8 cellular contexts compared by ENCODE assay signal in genomic region chr6:32622545-32623401, GRCh38. TPM values are rescaled to one million over a fixed set of nuclear protein-coding genes. Genes with fewer than 3 reads are reported as not detected.
A peak's percentile ranks its signal among the peaks of the same experiment; 100 is the strongest.
DNase-seq lines count a peak whose midpoint lies in the region; ATAC-seq and TF ChIP-seq lines count a peak whose summit lies in the region.

No MANE protein-coding gene starts in this region.

- no peaks in the 10 kb centered on the region for H4K20me1 ChIP-seq in neural progenitor cell (ENCODE audit: low read depth)

- H3K4me2 ChIP-seq in neural progenitor cell = no peak overlapping the region

- no peak overlapping the region for H2AFZ ChIP-seq in neural progenitor cell (replicated peaks)

- no peak overlapping the region for H3K4me3 ChIP-seq in endodermal cell (ENCODE audit: low read length)
- H3K4me3 ChIP-seq in neural progenitor cell = no peak overlapping the region

- H3K4me1 ChIP-seq in endodermal cell (ENCODE audit: control insufficient read depth, insufficient read depth, low read length) (no peaks in the 10 kb centered on the region), neural progenitor cell (no peaks in the 10 kb centered on the region)

- H3K27ac Mint-ChIP-seq in WTC11 = no peak overlapping the region
- no peak overlapping the region for H3K27ac Mint-ChIP-seq in endodermal cell
- no peak overlapping the region for H3K27ac Mint-ChIP-seq in neural progenitor cell
- no peak overlapping the region for H3K27ac Mint-ChIP-seq in glutamatergic neuron (ENCODE audit: unreplicated experiment)

- no peak overlapping the region for H3K27ac ChIP-seq in endodermal cell (ENCODE audit: low read depth, low read length)
- H3K27ac ChIP-seq in neural progenitor cell = no peak overlapping the region

- H3K4me1 Mint-ChIP-seq in WTC11 (no peaks in the 10 kb centered on the region), endodermal cell (peaks cover 3% of the 10 kb centered on the region), neural progenitor cell (no peaks in the 10 kb centered on the region), glutamatergic neuron (ENCODE audit: low read depth, unreplicated experiment) (no peaks in the 10 kb centered on the region)

- CTCF ChIA-PET in WTC11 (lab: Charles Lee) = interaction anchor here (0.7 kb wide), 1 partner anchor 163 kb away, joined by 3 read pairs; no protein-coding TSS in a partner anchor

- H3K36me3 ChIP-seq in endodermal cell (ENCODE audit: control insufficient read depth, insufficient read depth, low read length) = no peaks in the 10 kb centered on the region
- H3K36me3 ChIP-seq in neural progenitor cell = no peaks in the 10 kb centered on the region

- DNase-seq in HT1080 (ENCODE audit: low read depth) (peak; percentile 19), WTC11 (ENCODE audit: low spot score) (no peak), endodermal cell (peak; percentile 88), neural progenitor cell (ENCODE audit: low spot score) (peak; percentile 87), DMS79 treated with DMSO at 0.1 percent for 48 hours (lab: John Stamatoyannopoulos, UW) (no peak), glutamatergic neuron (no peak)

- H3K9me3 Mint-ChIP-seq in WTC11 (peaks cover 3% of the 10 kb centered on the region; the same call in 1 of the 2 replicates), endodermal cell (peaks cover 2% of the 10 kb centered on the region), neural progenitor cell (peaks cover 4% of the 10 kb centered on the region), glutamatergic neuron (ENCODE audit: unreplicated experiment) (peaks cover 1% of the 10 kb centered on the region)

- H3K9me3 ChIP-seq in endodermal cell (ENCODE audit: control insufficient read depth, low read length) (no peaks in the 10 kb centered on the region), neural progenitor cell (ENCODE audit: low read depth) (no peaks in the 10 kb centered on the region)

- peak; percentile 35; the same call in 1 of the 3 replicates for TF ChIP-seq CTCF in GM12872 (IDR thresholded peaks at IDR 0.05; ENCODE audit: insufficient read depth, low read depth, low read length)
- TF ChIP-seq CTCF in WTC11 (IDR thresholded peaks at IDR 0.05) = no peak
- TF ChIP-seq CTCF in endodermal cell (conservative IDR thresholded peaks at IDR 0.05) = peak; percentile 88
- peak; percentile 81 for TF ChIP-seq CTCF in neural progenitor cell (IDR thresholded peaks at IDR 0.05)
- TF ChIP-seq CTCF in glutamatergic neuron (IDR thresholded peaks at IDR 0.05; ENCODE audit: partially characterized antibody, unreplicated experiment) = no peak

- H3K79me2 ChIP-seq in neural progenitor cell (ENCODE audit: low read depth) = no peaks in the 10 kb centered on the region

- H3F3A ChIP-seq in neural progenitor cell (ENCODE audit: low read depth) = no peaks in the 10 kb centered on the region

- H3K27me3 ChIP-seq in endodermal cell (ENCODE audit: control insufficient read depth, insufficient read depth, low read length, poor library complexity, severe bottlenecking) (no peaks in the 10 kb centered on the region), neural progenitor cell (no peaks in the 10 kb centered on the region)

- ATAC-seq in GM21529 (IDR thresholded peaks at IDR 0.05; ENCODE audit: unreplicated experiment) (peak; percentile 64), WTC11 (peak; percentile 90)

- no peaks in the 10 kb centered on the region for H3K36me3 Mint-ChIP-seq in WTC11
- no peaks in the 10 kb centered on the region for H3K36me3 Mint-ChIP-seq in endodermal cell (ENCODE audit: low read depth)
- no peaks in the 10 kb centered on the region for H3K36me3 Mint-ChIP-seq in neural progenitor cell
- peaks cover 5% of the 10 kb centered on the region for H3K36me3 Mint-ChIP-seq in glutamatergic neuron (ENCODE audit: unreplicated experiment)

- H3K9ac ChIP-seq in endodermal cell (ENCODE audit: extremely low read depth, low read length, poor library complexity, severe bottlenecking) (no peak overlapping the region), neural progenitor cell (no peak overlapping the region)

- H3K27me3 Mint-ChIP-seq in WTC11 (ENCODE audit: low read depth) = no peaks in the 10 kb centered on the region; the same call in 1 of the 2 replicates
- H3K27me3 Mint-ChIP-seq in endodermal cell (ENCODE audit: insufficient read depth) = no peaks in the 10 kb centered on the region
- H3K27me3 Mint-ChIP-seq in neural progenitor cell (ENCODE audit: insufficient read depth, low read depth) = peaks cover 3% of the 10 kb centered on the region
- no peaks in the 10 kb centered on the region for H3K27me3 Mint-ChIP-seq in glutamatergic neuron (ENCODE audit: unreplicated experiment)

- 29 to 69% methylated on average over 1 of the region's 1 CpG for WGBS in endodermal cell (ENCODE audit: insufficient coverage in 1 of 2, insufficient read length in 1 of 2), 2 experiments

- POLR2A ChIA-PET in WTC11 (lab: Charles Lee) = interaction anchor here (1.1 kb wide), 1 partner anchor 349 kb away, joined by 3 read pairs; no protein-coding TSS in a partner anchor

- no peak overlapping the region for H3K4me3 Mint-ChIP-seq in WTC11
- no peak overlapping the region for H3K4me3 Mint-ChIP-seq in endodermal cell
- no peak overlapping the region for H3K4me3 Mint-ChIP-seq in neural progenitor cell
- no peak overlapping the region for H3K4me3 Mint-ChIP-seq in glutamatergic neuron (ENCODE audit: unreplicated experiment)

TF ChIP-seq in WTC11, 78 proteins besides CTCF, POLR2A, EP300 and RAD21:
- TF ChIP-seq NR2C2 (CRISPR knock-in tag; IDR thresholded peaks at IDR 0.05) = no peak
- TF ChIP-seq ZNF532 (CRISPR knock-in tag; IDR thresholded peaks at IDR 0.05; ENCODE audit: borderline replicate concordance) = no peak
- no peak for TF ChIP-seq MXD4 (CRISPR knock-in tag; IDR thresholded peaks at IDR 0.05; ENCODE audit: borderline replicate concordance)

RNA-seq across cellular contexts. Expression of gene HLA-DQA1, which starts 14.4 kb away (rescaled TPM):
- not detected in 2 replicates for total RNA-seq in HT1080 (2014; rRNA removed; shearing (Covaris generic))
- not detected in 2 replicates for polyA plus RNA-seq in HT1080 (2015; cell fraction: cytosol; rRNA removed)
- not detected in 2 replicates for polyA plus RNA-seq in HT1080 (2015; cell fraction: nucleus; rRNA removed)
- total RNA-seq in WTC11 (2021) = 0.22 to 0.92 TPM (median 0.62 TPM) in 3 replicates
- under 1 TPM in 1 of 2 donors, not detected in 1; 0.97 TPM for total RNA-seq in endodermal cell
- polyA plus RNA-seq in endodermal cell (2013, experiment 1 of 2) = 0.25 TPM
- not detected for polyA plus RNA-seq in endodermal cell (2013, experiment 2 of 2)
- total RNA-seq in neural progenitor cell (ENCODE audit: low replicate concordance) = not detected in 2 replicates
- not detected for total RNA-seq in glutamatergic neuron (ENCODE audit: unreplicated experiment)

RNA-seq across cellular contexts. Expression of gene HLA-DRB1, which starts 33.1 kb away (rescaled TPM):
- not detected in 2 replicates for total RNA-seq in HT1080 (2014; rRNA removed; shearing (Covaris generic))
- 0.42 and 0.52 TPM in 2 replicates for polyA plus RNA-seq in HT1080 (2015; cell fraction: cytosol; rRNA removed)
- 0.25 and 0.52 TPM in 2 replicates for polyA plus RNA-seq in HT1080 (2015; cell fraction: nucleus; rRNA removed)
- total RNA-seq in WTC11 (2021) (1.4 to 2.3 TPM (median 2.1 TPM) in 3 replicates), endodermal cell (10 to 100 TPM in 1 of 2 donors, 1 to 10 TPM in 1; 9.9 to 14.6 TPM), neural progenitor cell (ENCODE audit: low replicate concordance) (4.7 and 15.1 TPM in 2 replicates), glutamatergic neuron (ENCODE audit: unreplicated experiment) (0.34 TPM)
- polyA plus RNA-seq in endodermal cell (2013, experiment 1 of 2) = 9.0 TPM
- polyA plus RNA-seq in endodermal cell (2013, experiment 2 of 2) = 7.6 TPM

RNA-seq across cellular contexts. Expression of gene HLA-DQB1, which starts 43.7 kb away (rescaled TPM):
- not detected in 2 replicates for total RNA-seq in HT1080 (2014; rRNA removed; shearing (Covaris generic))
- not detected in 2 replicates for polyA plus RNA-seq in HT1080 (2015; cell fraction: cytosol; rRNA removed)
- polyA plus RNA-seq in HT1080 (2015; cell fraction: nucleus; rRNA removed) = not detected in 2 replicates
- total RNA-seq in WTC11 (2021) (0.83 to 3.8 TPM (median 2.6 TPM) in 3 replicates), endodermal cell (10 to 100 TPM in 1 of 2 donors, 1 to 10 TPM in 1; 2.2 to 11.1 TPM), neural progenitor cell (ENCODE audit: low replicate concordance) (4.7 and 6.6 TPM in 2 replicates), glutamatergic neuron (ENCODE audit: unreplicated experiment) (not detected)
- polyA plus RNA-seq in endodermal cell (2013, experiment 1 of 2) = 4.8 TPM
- polyA plus RNA-seq in endodermal cell (2013, experiment 2 of 2) = 5.9 TPM

Comparison
In these comparisons a context has a peak if more than half of its experiments do, and no peak if none do; other contexts are left out.
1. CTCF ChIP-seq: peak in GM12872 (single experiment), endodermal cell (single experiment) and neural progenitor cell (single experiment); none in WTC11 (single experiment) and glutamatergic neuron (single experiment).
2. DNase-seq: peak in HT1080 (single experiment), endodermal cell (single experiment) and neural progenitor cell (single experiment); none in WTC11 (single experiment), DMS79 treated with DMSO at 0.1 percent for 48 hours (single experiment) and glutamatergic neuron (single experiment).